Comparison of ENCODE assay signal across 21 cellular contexts in the genomic region with DNA sequence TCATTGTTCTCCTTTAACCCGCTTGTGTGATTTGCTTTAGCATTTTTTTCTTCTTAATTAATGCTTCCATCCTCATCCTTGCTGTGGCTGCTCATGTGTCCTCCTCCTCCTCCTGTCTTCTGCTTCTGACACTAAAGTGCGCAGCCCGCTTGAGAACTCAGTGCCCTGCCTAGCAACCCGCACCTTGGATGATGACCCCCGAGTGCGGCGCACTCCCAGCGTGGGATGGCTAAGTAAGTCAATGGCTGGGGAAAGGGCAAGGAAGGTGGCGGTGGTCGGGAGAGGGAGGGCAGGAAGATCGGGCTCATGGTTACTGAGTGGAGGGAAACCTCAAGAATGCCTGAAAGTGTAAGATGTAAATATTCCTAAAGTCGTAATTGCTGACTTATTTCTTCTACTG. TPM values are rescaled to one million over a fixed set of nuclear protein-coding genes. Genes with fewer than 3 reads are reported as not detected.
"Had no signal": no experiment of that assay in that cellular context is flagged by ENCODE, and none has a peak within 500 bp of the region (broad histone marks: within the 10 kb centered on the region; RNA-seq: fewer than 3 reads in every experiment).

No MANE protein-coding gene starts in this region.

- H3K27me3 ChIP-seq: MG63, SJCRH30 had no signal

- H3K36me3 ChIP-seq: MG63, SJCRH30 had no signal

- H3K9me3 ChIP-seq: MG63, SJCRH30 had no signal

- ATAC-seq: HepG2, SK-N-SH treated with all-trans-retinoic acid at 6 μM for 48 hours had no signal

- H3K4me3 ChIP-seq: MG63, SJCRH30 had no signal

- H3K4me1 ChIP-seq: SJCRH30 had no signal

- DNase-seq: IMR-90, Karpas-422, KG1, MG63, NCI-H1092, NCI-H1105 treated with DMSO at 0.1 percent for 48 hours, NCI-H1417 treated with DMSO at 0.1 percent for 48 hours, NCI-H146, NCI-H1694 treated with DMSO at 0.1 percent for 48 hours, NCI-H1930, NCI-H2081, NCI-H2107, NCI-H2227 treated with DMSO at 0.1 percent for 48 hours, NCI-H524, NCI-H69, NCI-H774, SHP77 treated with DMSO at 0.1 percent for 48 hours, SJCRH30 had no signal

- H3K27ac ChIP-seq: RWPE1, SJCRH30 had no signal

RNA-seq across cellular contexts. Expression of a gene that starts 30.1 kb away (rescaled TPM):
- total RNA-seq: HepG2 had no signal
